1 cellular context compared by ENCODE assay signal in the genomic region with DNA sequence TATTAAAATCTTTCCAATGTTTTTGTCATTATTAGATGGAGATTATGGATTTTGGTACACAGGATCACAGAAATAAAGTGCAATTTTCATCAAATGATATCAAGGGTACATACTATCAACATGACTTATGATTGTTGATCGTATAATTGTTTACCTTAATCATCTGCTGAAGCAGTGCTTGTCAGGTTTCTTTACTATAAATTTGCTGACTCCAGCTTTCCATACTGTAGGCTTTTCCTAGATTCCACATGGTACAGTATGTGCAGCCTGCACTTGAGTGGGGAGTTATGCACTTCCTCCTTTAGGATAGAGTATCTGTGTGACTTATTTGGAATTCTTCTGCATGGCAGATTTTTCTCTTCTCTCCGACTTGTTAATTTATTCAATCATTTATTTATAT.
TF ChIP-seq lines count a peak whose summit lies in the region.

No MANE protein-coding gene starts in this region.

TF ChIP-seq in HepG2, 621 proteins besides CTCF, POLR2A, EP300 and RAD21 (continued from another document):
- no peak for TF ChIP-seq CEBPZ (IDR thresholded peaks at IDR 0.05; ENCODE audit: low read length)
- no peak for TF ChIP-seq ZNF354B (CRISPR knock-in tag; IDR thresholded peaks at IDR 0.05)
- no peak for TF ChIP-seq KLF11 (CRISPR knock-in tag; IDR thresholded peaks at IDR 0.05)
- no peak for TF ChIP-seq ATF5 (CRISPR knock-in tag; IDR thresholded peaks at IDR 0.05; ENCODE audit: low read depth)
- no peak for TF ChIP-seq PTBP1 (IDR thresholded peaks at IDR 0.05; ENCODE audit: low read depth, low read length, poor library complexity, severe bottlenecking)
- TF ChIP-seq, protein P1, sequence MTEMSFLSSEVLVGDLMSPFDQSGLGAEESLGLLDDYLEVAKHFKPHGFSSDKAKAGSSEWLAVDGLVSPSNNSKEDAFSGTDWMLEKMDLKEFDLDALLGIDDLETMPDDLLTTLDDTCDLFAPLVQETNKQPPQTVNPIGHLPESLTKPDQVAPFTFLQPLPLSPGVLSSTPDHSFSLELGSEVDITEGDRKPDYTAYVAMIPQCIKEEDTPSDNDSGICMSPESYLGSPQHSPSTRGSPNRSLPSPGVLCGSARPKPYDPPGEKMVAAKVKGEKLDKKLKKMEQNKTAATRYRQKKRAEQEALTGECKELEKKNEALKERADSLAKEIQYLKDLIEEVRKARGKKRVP (CRISPR knock-in tag; IDR thresholded peaks at IDR 0.05): no peak
- no peak for TF ChIP-seq ZNF704 (CRISPR knock-in tag; IDR thresholded peaks at IDR 0.05; ENCODE audit: borderline replicate concordance)
